Comparison of ENCODE assay signal across 2 cellular contexts in the genomic region with DNA sequence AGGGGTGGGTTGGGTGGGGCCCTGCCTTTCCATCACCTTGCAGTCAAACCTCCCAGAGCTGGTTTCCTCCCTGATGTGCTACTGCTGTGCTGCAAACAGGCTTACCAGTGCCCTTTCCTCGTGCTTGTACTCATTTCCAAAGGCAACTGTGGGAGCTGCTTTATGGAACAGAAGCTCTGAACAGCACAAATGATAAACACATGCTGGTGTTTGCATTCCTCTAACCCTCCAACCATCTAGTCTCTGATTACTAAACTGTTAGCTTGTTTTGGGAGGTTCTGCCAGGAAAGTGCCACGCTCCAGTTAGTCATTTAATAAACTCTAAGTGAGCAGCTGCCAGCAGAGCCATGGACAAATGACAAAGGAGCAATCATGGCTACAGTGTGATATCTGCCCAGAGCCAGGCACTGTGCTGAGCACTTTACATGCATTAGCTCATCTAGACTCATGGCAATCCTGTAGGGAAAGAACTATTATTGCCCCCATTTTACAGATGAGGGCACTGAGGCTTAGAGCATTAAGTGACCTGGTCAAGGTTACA.
TF ChIP-seq lines count a peak whose summit lies in the region.

No MANE protein-coding gene starts in this region.

TF ChIP-seq in IMR-90, 13 proteins besides CTCF, POLR2A, EP300 and RAD21:
- TF ChIP-seq MAZ (IDR thresholded peaks at IDR 0.05; ENCODE audit: borderline replicate concordance, low read depth, low read length) (no peak), NFE2L2 (IDR thresholded peaks at IDR 0.05; ENCODE audit: low read depth, low read length) (no peak), RCOR1 (IDR thresholded peaks at IDR 0.05; ENCODE audit: insufficient replicate concordance, low read length) (peak; percentile 87), BHLHE40 (IDR thresholded peaks at IDR 0.05; ENCODE audit: low read depth, low read length) (peak; percentile 41; the same call in 1 of the 2 replicates), CEBPB (IDR thresholded peaks at IDR 0.05; ENCODE audit: low read depth, low read length) (peak; percentile 1; the same call in 1 of the 2 replicates), MXI1 (IDR thresholded peaks at IDR 0.05; ENCODE audit: borderline replicate concordance, low read depth, low read length) (peak; percentile 43; the same call in 1 of the 2 replicates)
- TF ChIP-seq, protein P1, sequence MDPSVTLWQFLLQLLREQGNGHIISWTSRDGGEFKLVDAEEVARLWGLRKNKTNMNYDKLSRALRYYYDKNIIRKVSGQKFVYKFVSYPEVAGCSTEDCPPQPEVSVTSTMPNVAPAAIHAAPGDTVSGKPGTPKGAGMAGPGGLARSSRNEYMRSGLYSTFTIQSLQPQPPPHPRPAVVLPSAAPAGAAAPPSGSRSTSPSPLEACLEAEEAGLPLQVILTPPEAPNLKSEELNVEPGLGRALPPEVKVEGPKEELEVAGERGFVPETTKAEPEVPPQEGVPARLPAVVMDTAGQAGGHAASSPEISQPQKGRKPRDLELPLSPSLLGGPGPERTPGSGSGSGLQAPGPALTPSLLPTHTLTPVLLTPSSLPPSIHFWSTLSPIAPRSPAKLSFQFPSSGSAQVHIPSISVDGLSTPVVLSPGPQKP (IDR thresholded peaks at IDR 0.05; ENCODE audit: borderline replicate concordance, low read depth, low read length) = no peak

TF ChIP-seq in K562, 482 proteins besides CTCF, POLR2A, EP300 and RAD21:
- TF ChIP-seq MAZ (CRISPR knock-in tag; conservative IDR thresholded peaks at IDR 0.05 in 1 of 2, IDR thresholded peaks at IDR 0.05 in 1 of 2) = no peak
- no peak for TF ChIP-seq TCF7L2 (IDR thresholded peaks at IDR 0.05; ENCODE audit: low read depth, low read length)
- no peak for TF ChIP-seq ZBTB1 (CRISPR knock-in tag; IDR thresholded peaks at IDR 0.05; ENCODE audit: borderline replicate concordance, low read depth)
- no peak for TF ChIP-seq TSC22D4 (tag; IDR thresholded peaks at IDR 0.05)
- TF ChIP-seq RBM25 (IDR thresholded peaks at IDR 0.05; ENCODE audit: low read depth, low read length, severe bottlenecking) = peak; percentile 46
- TF ChIP-seq ZNF354B (CRISPR knock-in tag; IDR thresholded peaks at IDR 0.05) = no peak
- TF ChIP-seq ZNF41 (CRISPR knock-in tag; conservative IDR thresholded peaks at IDR 0.05) = no peak
